Comparison of ENCODE assay signal across 8 cellular contexts in genomic region chr10:125720002-125720382, GRCh38. TPM values are rescaled to one million over a fixed set of nuclear protein-coding genes. Genes with fewer than 3 reads are reported as not detected.
A peak's percentile ranks its signal among the peaks of the same experiment; 100 is the strongest.
DNase-seq lines count a peak whose midpoint lies in the region; ATAC-seq and TF ChIP-seq lines count a peak whose summit lies in the region.
"Had no signal": no experiment of that assay in that cellular context is flagged by ENCODE, and none has a peak within 500 bp of the region (broad histone marks: within the 10 kb centered on the region; RNA-seq: fewer than 3 reads in every experiment).

No MANE protein-coding gene starts in this region.

- peak overlapping the region; percentile 95 for H3K4me3 Mint-ChIP-seq in GM23338

- no peaks in the 10 kb centered on the region for H3F3A ChIP-seq in GM23338 (replicated peaks; ENCODE audit: low read depth)

- H3K36me3 Mint-ChIP-seq in GM23338 (ENCODE audit: low read depth), result peaks cover 48% of the 10 kb centered on the region

- H4K20me1 ChIP-seq in GM23338 (replicated peaks; ENCODE audit: insufficient read depth), result 0 out of 2 replicates have a peak, but pooled peaks cover 6% of the 10 kb centered on the region

- H3K27me3 ChIP-seq in GM23338 (ENCODE audit: insufficient read depth), result no peaks in the 10 kb centered on the region
- H3K27me3 ChIP-seq in SJCRH30, result no peaks in the 10 kb centered on the region
- H3K27me3 ChIP-seq in psoas muscle (ENCODE audit: insufficient read depth in 3 of 3, low read length in 2 of 3), result no peaks in the 10 kb centered on the region

- H3K27ac Mint-ChIP-seq in GM23338, result peak overlapping the region; percentile 91

- 0 to 1% (median 1%) methylated on average over 15 of the region's 15 CpGs for WGBS in psoas muscle, 3 donors

- TF ChIP-seq CTCF in GM23338 (conservative IDR thresholded peaks at IDR 0.05; ENCODE audit: low read depth in 2 of 2), result no peak
- TF ChIP-seq CTCF in fibroblast of mammary gland (conservative IDR thresholded peaks at IDR 0.05; ENCODE audit: control insufficient read depth, insufficient read depth, low read depth, low read length), result no peak
- no peak for TF ChIP-seq CTCF in psoas muscle (IDR thresholded peaks at IDR 0.05)

- ATAC-seq in GM23338 (no peak), psoas muscle (no peak)

- DNase-seq in GM23338 (ENCODE audit: low spot score) (no peak), SJCRH30 (no peak), fibroblast of mammary gland (ENCODE audit: low read depth) (peak; percentile 26), psoas muscle (no peak), NCI-H1694 (lab: John Stamatoyannopoulos, UW) (no peak), globus pallidus (ENCODE audit: low spot score) (no peak), AG20443 (ENCODE audit: low spot score) (no peak)

- H3K4me2 ChIP-seq in GM23338, result peak overlapping the region; percentile 96

- peak overlapping the region; percentile 82 for H3K27ac ChIP-seq in GM23338 (ENCODE audit: low read depth)
- H3K27ac ChIP-seq in SJCRH30, result peak overlapping the region; percentile 75
- H3K27ac ChIP-seq in psoas muscle, result peak overlapping the region; percentile 85

- H3K9me3 ChIP-seq in SJCRH30 (replicated peaks) (no peaks in the 10 kb centered on the region), psoas muscle (peaks cover 7% of the 10 kb centered on the region)

- H3K27me3 Mint-ChIP-seq in GM23338 (ENCODE audit: insufficient read depth, low read depth, poor library complexity), result peaks cover 5% of the 10 kb centered on the region

- H3K9me2 ChIP-seq in GM23338 (ENCODE audit: insufficient read depth), result no peaks in the 10 kb centered on the region

- H3K9me3 Mint-ChIP-seq in GM23338, result peaks cover 22% of the 10 kb centered on the region

- peaks cover 32% of the 10 kb centered on the region for H3K79me2 ChIP-seq in GM23338 (replicated peaks; ENCODE audit: insufficient read depth)

- H2AFZ ChIP-seq in GM23338, result peak overlapping the region; percentile 66; the same call in 1 of the 2 replicates

- intact Hi-C loops in psoas muscle (cut with DNase I), result loop anchor here in 1 of 2 donors (5.0 kb wide), 1 partner anchor 102 kb away; the partner anchor contains the start of genes BCCIP and UROS

- peaks cover 7% of the 10 kb centered on the region; the same call in 2 of the 3 replicates for H3K4me1 Mint-ChIP-seq in GM23338

- H3K4me3 ChIP-seq in GM23338, result peak overlapping the region; percentile 96
- peak overlapping the region; percentile 83 for H3K4me3 ChIP-seq in SJCRH30
- H3K4me3 ChIP-seq in fibroblast of mammary gland (ENCODE audit: control insufficient read depth, low read depth, low read length), result peak overlapping the region; percentile 99
- H3K4me3 ChIP-seq in psoas muscle, result peak overlapping the region; percentile 92

- H3K36me3 ChIP-seq in GM23338 (ENCODE audit: insufficient read depth) (peaks cover 31% of the 10 kb centered on the region), SJCRH30 (peaks cover 37% of the 10 kb centered on the region), psoas muscle (ENCODE audit: insufficient read depth in 1 of 2, low read depth in 1 of 2) (peaks cover 5 to 43% of the 10 kb centered on the region in 2 donors)

- H3K4me1 ChIP-seq in GM23338 (ENCODE audit: insufficient read depth) (peaks cover 6% of the 10 kb centered on the region; the same call in 1 of the 2 replicates), SJCRH30 (no peaks in the 10 kb centered on the region), psoas muscle (peaks cover 11% of the 10 kb centered on the region)

TF ChIP-seq in GM23338, 12 proteins besides CTCF, POLR2A, EP300 and RAD21 (continues in another document):
- TF ChIP-seq CREB1 (CRISPR knock-in tag; IDR thresholded peaks at IDR 0.05; ENCODE audit: low read depth), result no peak
- no peak for TF ChIP-seq EZH2phosphoT487 (IDR thresholded peaks at IDR 0.05; ENCODE audit: unreplicated experiment)
- TF ChIP-seq REST (IDR thresholded peaks at IDR 0.05; ENCODE audit: unreplicated experiment), result no peak
- TF ChIP-seq ETS1 (IDR thresholded peaks at IDR 0.05), result no peak
- TF ChIP-seq ZNF331 (CRISPR knock-in tag; IDR thresholded peaks at IDR 0.05; ENCODE audit: low read depth), result no peak
- no peak for TF ChIP-seq JUNB (IDR thresholded peaks at IDR 0.05; ENCODE audit: unreplicated experiment)

RNA-seq across cellular contexts. Expression of gene EDRF1, which starts 0.5 kb away (rescaled TPM):
- 44.7 and 48.8 TPM in 2 replicates for total RNA-seq in GM23338 (2014; rRNA removed; shearing (Covaris generic))
- 20.1 and 25.0 TPM in 2 replicates for polyA plus RNA-seq in GM23338 (2016; fragmentation: Nextera tagmentation; extraction: Ambion mirVana)
- total RNA-seq in SJCRH30 (2014; rRNA removed; shearing (Covaris generic)), result 34.1 and 38.1 TPM in 2 replicates
- 10 to 100 TPM in 2 of 4 donors, 1 to 10 TPM in 2; 7.6 to 13.8 (median 10.6) TPM for total RNA-seq in psoas muscle
- polyA plus RNA-seq in psoas muscle, result 10 to 100 TPM; 10.7 to 17.7 (median 12.5) TPM

RNA-seq across cellular contexts. Expression of gene TEX36, which starts 37.0 kb away (rescaled TPM):
- not detected in 2 replicates for total RNA-seq in GM23338 (2014; rRNA removed; shearing (Covaris generic))
- polyA plus RNA-seq in GM23338 (2016; fragmentation: Nextera tagmentation; extraction: Ambion mirVana) (not detected in 2 replicates), psoas muscle (not detected)
- total RNA-seq in SJCRH30 (2014; rRNA removed; shearing (Covaris generic)), result not detected in 2 replicates
- not detected for total RNA-seq in psoas muscle
- total RNA-seq: activated CD8-positive, alpha-beta memory T cell treated with anti-CD3 and anti-CD28 coated beads for 36 hours had no signal

RNA-seq across cellular contexts. Expression of gene MMP21, which starts 55.6 kb away (rescaled TPM):
- not detected in 2 replicates for total RNA-seq in GM23338 (2014; rRNA removed; shearing (Covaris generic))
- 0.10 TPM in 1 of 2 replicates, not detected in the other for polyA plus RNA-seq in GM23338 (2016; fragmentation: Nextera tagmentation; extraction: Ambion mirVana)
- 0.10 TPM in 1 of 2 replicates, not detected in the other for total RNA-seq in SJCRH30 (2014; rRNA removed; shearing (Covaris generic))
- under 1 TPM in 1 of 4 donors, not detected in 3; 0.17 TPM for total RNA-seq in psoas muscle
- under 1 TPM in 2 of 3 donors, not detected in 1; 0.03 to 0.04 TPM for polyA plus RNA-seq in psoas muscle
- total RNA-seq: activated CD8-positive, alpha-beta memory T cell treated with anti-CD3 and anti-CD28 coated beads for 36 hours had no signal
